Comparison of ENCODE assay signal across 14 cellular contexts in the genomic region with DNA sequence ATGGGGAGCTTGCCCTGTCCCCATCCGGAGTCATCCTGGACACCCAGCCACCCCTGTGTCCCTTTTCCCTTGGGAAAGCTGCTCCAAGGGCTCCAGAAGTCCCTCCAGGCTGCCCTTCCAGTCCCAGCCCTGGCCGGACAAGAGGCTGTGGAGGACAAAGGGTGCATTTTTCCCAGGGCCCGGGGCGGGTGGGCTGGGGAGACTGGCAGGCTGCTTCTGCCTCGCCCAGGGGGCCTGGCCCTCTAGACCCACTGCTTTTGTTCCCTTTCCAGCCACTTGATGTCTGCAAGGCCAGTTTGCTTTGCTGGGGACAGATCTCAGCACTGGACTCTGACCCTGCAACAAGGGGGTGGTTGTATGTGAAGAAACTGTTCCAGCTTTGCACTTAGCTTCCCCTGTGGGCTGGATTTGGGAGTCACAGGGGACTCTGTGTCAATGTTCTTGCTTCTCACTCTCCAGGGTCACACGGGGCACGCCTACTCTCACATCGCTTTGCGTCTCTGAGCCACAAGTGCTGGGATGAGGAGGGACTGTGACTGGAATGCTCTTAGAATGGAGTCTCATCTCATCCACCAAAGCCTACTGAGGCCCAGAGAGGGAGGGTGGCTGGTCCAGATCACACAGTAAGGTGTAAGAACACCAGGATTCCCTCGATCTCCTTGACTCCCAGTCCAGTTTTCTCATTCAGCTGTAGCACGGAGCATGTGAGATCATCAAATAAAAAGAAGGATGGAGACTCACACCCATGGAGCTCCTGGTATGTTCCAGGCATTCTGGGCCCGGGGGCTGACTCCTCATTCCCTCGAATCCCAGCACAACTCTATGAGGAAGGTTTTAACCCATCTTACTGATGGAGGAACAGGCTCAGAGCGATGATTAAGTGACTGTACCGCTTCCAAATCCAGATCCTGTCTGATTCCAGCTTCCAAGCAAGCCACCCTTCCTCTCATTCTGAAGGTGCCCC. TPM values are rescaled to one million over a fixed set of nuclear protein-coding genes. Genes with fewer than 3 reads are reported as not detected.
DNase-seq lines count a peak whose midpoint lies in the region; ATAC-seq and TF ChIP-seq lines count a peak whose summit lies in the region.
"Had no signal": no experiment of that assay in that cellular context is flagged by ENCODE, and none has a peak within 500 bp of the region (broad histone marks: within the 10 kb centered on the region; RNA-seq: fewer than 3 reads in every experiment).

No MANE protein-coding gene starts in this region.

- peak; percentile 47 for DNase-seq in AG20443 (ENCODE audit: low spot score)
- no peak for DNase-seq in adipocyte (ENCODE audit: low read depth)
- DNase-seq in islet precursor cell, result peak; percentile 80
- DNase-seq in psoas muscle, result peak in 1 of 2 donors; percentile 67
- DNase-seq in activated CD4-positive, alpha-beta T cell treated with anti-CD3 and anti-CD28 coated beads, Interleukin-2, amount 50 U/mL, for 1 hour, result no peak
- DNase-seq in activated T-cell treated with anti-CD3 and anti-CD28 coated beads, Interleukin-2, amount 50 U/mL, for 1 hour, result no peak
- DNase-seq: activated CD8-positive, alpha-beta memory T cell treated with anti-CD3 and anti-CD28 coated beads for 24 hours; cortex of kidney; DMS153; Karpas-422; kidney glomerular epithelial cell; NCI-H2029 treated with DMSO at 0.1 percent for 48 hours had no signal

- H3K36me3 ChIP-seq in adipocyte (ENCODE audit: control insufficient read depth, insufficient read depth, low read length, severe bottlenecking), result no peaks in the 10 kb centered on the region
- H3K36me3 ChIP-seq in psoas muscle (ENCODE audit: insufficient read depth in 1 of 2, low read depth in 1 of 2), result no peaks in the 10 kb centered on the region

- H3K4me3 ChIP-seq in adipocyte (ENCODE audit: low read length) (no peak overlapping the region), psoas muscle (no peak overlapping the region)

- intact Hi-C loops in psoas muscle (cut with DNase I), result loop anchor here (5.0 to 10.0 kb wide), 4 partner anchors 88 to 453 kb away; no protein-coding TSS in a partner anchor

- H3K27me3 ChIP-seq in adipocyte (replicated peaks; ENCODE audit: control insufficient read depth, insufficient read depth, low read length), result no peaks in the 10 kb centered on the region
- peaks cover 0 to 16% (median 5%) of the 10 kb centered on the region in 3 donors for H3K27me3 ChIP-seq in psoas muscle (ENCODE audit: insufficient read depth in 3 of 3, low read length in 2 of 3)

- 67 to 78% (median 76%) methylated on average over 15 of the region's 15 CpGs for WGBS in psoas muscle, 3 donors

- no peak for TF ChIP-seq CTCF in psoas muscle (IDR thresholded peaks at IDR 0.05)

- peaks cover 41% of the 10 kb centered on the region for H3K4me1 ChIP-seq in adipocyte (ENCODE audit: control insufficient read depth, insufficient read depth, low read length)
- H3K4me1 ChIP-seq in psoas muscle, result peaks cover 15% of the 10 kb centered on the region

- ATAC-seq in psoas muscle (no peak), HG03378 (IDR thresholded peaks at IDR 0.05; ENCODE audit: unreplicated experiment) (no peak)
- no peak for ATAC-seq in activated CD4-positive, CD25-positive, alpha-beta regulatory T cell treated with anti-CD3 and anti-CD28 coated beads, Interleukin-2, amount 50 U/mL, for 24 hours

- no peaks in the 10 kb centered on the region for H3K9me3 ChIP-seq in adipocyte (ENCODE audit: control insufficient read depth, low read length)
- H3K9me3 ChIP-seq in psoas muscle, result no peaks in the 10 kb centered on the region

- peak overlapping the region; percentile 81 for H3K9ac ChIP-seq in adipocyte (ENCODE audit: low read length)

- peak overlapping the region; percentile 64 for H3K27ac ChIP-seq in psoas muscle

RNA-seq across cellular contexts. Expression of gene FBXO7, which starts 59.9 kb away (rescaled TPM):
- total RNA-seq in psoas muscle, result 10 to 100 TPM; 28.2 to 34.4 (median 28.6) TPM
- polyA plus RNA-seq in psoas muscle, result 10 to 100 TPM; 25.6 to 49.8 (median 25.7) TPM

Comparison
In these comparisons a context has a peak if more than half of its experiments do, and no peak if none do; other contexts are left out.
1. DNase-seq: peak in AG20443 (single experiment) and islet precursor cell (single experiment); none in adipocyte (single experiment), activated CD4-positive, alpha-beta T cell treated with anti-CD3 and anti-CD28 coated beads, Interleukin-2, amount 50 U/mL, for 1 hour (single experiment) and activated T-cell treated with anti-CD3 and anti-CD28 coated beads, Interleukin-2, amount 50 U/mL, for 1 hour (single experiment).